Comparison of ENCODE assay signal across 15 cellular contexts in the genomic region with DNA sequence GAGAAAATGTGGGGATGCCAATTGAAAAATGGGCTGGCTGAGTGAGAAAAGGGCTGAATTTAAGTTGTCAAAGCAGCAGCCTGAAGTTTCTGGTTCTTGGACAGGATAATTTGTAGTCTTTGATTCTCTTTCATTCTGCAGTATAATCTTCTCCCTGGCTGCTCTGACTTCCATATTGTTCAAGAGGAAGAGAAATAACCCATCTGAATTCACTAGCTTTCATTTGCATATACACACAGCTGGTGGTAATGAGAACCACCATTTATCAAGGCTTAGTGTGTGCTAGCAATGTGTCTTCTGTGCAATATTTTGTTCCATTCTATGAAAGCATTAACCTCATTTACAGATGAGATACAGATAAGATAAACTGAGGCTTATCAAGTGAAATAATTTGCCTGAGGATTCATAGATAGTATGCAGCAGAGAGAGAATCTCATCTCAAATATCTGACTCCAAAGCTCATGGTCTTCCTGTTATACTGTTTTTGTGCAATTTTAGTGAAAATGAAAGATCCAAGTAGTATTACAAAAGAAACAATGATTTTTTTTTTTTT.
DNase-seq lines count a peak whose midpoint lies in the region; ATAC-seq and TF ChIP-seq lines count a peak whose summit lies in the region.
"Had no signal": no experiment of that assay in that cellular context is flagged by ENCODE, and none has a peak within 500 bp of the region (broad histone marks: within the 10 kb centered on the region; RNA-seq: fewer than 3 reads in every experiment).

No MANE protein-coding gene starts in this region.

- H2AFZ ChIP-seq in OCI-LY1 (ENCODE audit: low read length): no peak overlapping the region

- DNase-seq in cardiac muscle cell (ENCODE audit: low read depth in 1 of 2, low spot score in 1 of 2) (no peak), heart left ventricle (no peak), NCI-H1417 (lab: John Stamatoyannopoulos, UW) (no peak), OCI-M2 (lab: John Stamatoyannopoulos, UW; ENCODE audit: unreplicated experiment) (no peak), iPS-NIHi7 (ENCODE audit: extremely low spot score) (no peak)
- no peak for DNase-seq in activated CD8-positive, alpha-beta T cell treated with anti-CD3 and anti-CD28 coated beads, Interleukin-2, amount 10 ng/mL, durations not matched to agents 7 days and 5 days
- DNase-seq: activated CD4-positive, CD25-positive, alpha-beta regulatory T cell; left ventricle myocardium superior; stimulated activated CD4-positive, alpha-beta T cell treated with anti-CD3 and anti-CD28 coated beads, Interleukin-12 subunit alpha, Interleukin-12 subunit beta, amount 100 ng/mL, for 4 hours; upper lobe of left lung had no signal

- H3K4me3 ChIP-seq in cardiac muscle cell: no peak overlapping the region
- no peak overlapping the region for H3K4me3 ChIP-seq in heart left ventricle
- no peak overlapping the region for H3K4me3 ChIP-seq in OCI-LY1 (ENCODE audit: low read depth, low read length, poor library complexity, severe bottlenecking)
- H3K4me3 ChIP-seq: upper lobe of left lung had no signal

- H3K27ac Mint-ChIP-seq in activated CD8-positive, alpha-beta T cell treated with anti-CD3 and anti-CD28 coated beads, Interleukin-2, amount 10 ng/mL, durations not matched to agents 7 days and 5 days: no peak overlapping the region
- H3K27ac Mint-ChIP-seq: activated T-helper 1 cell treated with anti-CD3 and anti-CD28 coated beads, Interleukin-12 subunit alpha, Interleukin-12 subunit beta, Interleukin-2, Interleukin-4 antibody, amounts not matched to agents 30 ng/mL and 10 ng/mL and 1 ng/mL, durations not matched to agents 14 hours and 24 hours and 36 hours had no signal

- TF ChIP-seq CTCF in cardiac muscle cell (IDR thresholded peaks at IDR 0.05; ENCODE audit: low read depth, low read length): no peak
- no peak for TF ChIP-seq CTCF in heart left ventricle (IDR thresholded peaks at IDR 0.05)
- TF ChIP-seq CTCF in OCI-LY1 (IDR thresholded peaks at IDR 0.05; ENCODE audit: low read length): no peak

- intact Hi-C loops in heart left ventricle (cut with DNase I): no loop called here

- H3K36me3 Mint-ChIP-seq in activated CD8-positive, alpha-beta T cell treated with anti-CD3 and anti-CD28 coated beads, Interleukin-2, amount 10 ng/mL, durations not matched to agents 7 days and 5 days (ENCODE audit: low read depth): no peaks in the 10 kb centered on the region

- no peaks in the 10 kb centered on the region for H3F3A ChIP-seq in OCI-LY1 (ENCODE audit: insufficient read depth, low read length)

- ATAC-seq in heart left ventricle (no peak), HG02763 (IDR thresholded peaks at IDR 0.05; ENCODE audit: unreplicated experiment) (peak; percentile 90)
- no peak for ATAC-seq in activated CD8-positive, alpha-beta T cell treated with anti-CD3 and anti-CD28 coated beads, Interleukin-2, amount 10 ng/mL, durations not matched to agents 7 days and 5 days
- ATAC-seq: left ventricle myocardium superior had no signal

- H3K9ac ChIP-seq in OCI-LY1 (ENCODE audit: low read length): no peak overlapping the region

- no peaks in the 10 kb centered on the region for H3K9me3 ChIP-seq in cardiac muscle cell (ENCODE audit: low read depth)
- H3K9me3 ChIP-seq in heart left ventricle: no peaks in the 10 kb centered on the region
- H3K9me3 ChIP-seq in OCI-LY1 (ENCODE audit: low read length): no peaks in the 10 kb centered on the region
- H3K9me3 ChIP-seq: neutrophil, upper lobe of left lung had no signal

- H3K27ac ChIP-seq in cardiac muscle cell: peak overlapping the region; percentile 13
- no peak overlapping the region for H3K27ac ChIP-seq in heart left ventricle
- H3K27ac ChIP-seq in OCI-LY1 (ENCODE audit: low read depth, low read length, poor library complexity, severe bottlenecking): peak overlapping the region; percentile 33
- H3K27ac ChIP-seq: HL-60, neutrophil, upper lobe of left lung had no signal

- CTCF ChIA-PET in activated CD8-positive, alpha-beta T cell treated with anti-CD3 and anti-CD28 coated beads, Interleukin-2, amount 10 ng/mL, durations not matched to agents 7 days and 5 days (lab: Charles Lee): interaction anchor here (1.0 kb wide), 1 partner anchor 268 kb away, joined by 4 read pairs; no protein-coding TSS in a partner anchor

- H3K9me3 Mint-ChIP-seq in activated CD8-positive, alpha-beta T cell treated with anti-CD3 and anti-CD28 coated beads, Interleukin-2, amount 10 ng/mL, durations not matched to agents 7 days and 5 days (ENCODE audit: insufficient read depth): no peaks in the 10 kb centered on the region
- H3K9me3 Mint-ChIP-seq: activated T-helper 1 cell treated with anti-CD3 and anti-CD28 coated beads, Interleukin-12 subunit alpha, Interleukin-12 subunit beta, Interleukin-2, Interleukin-4 antibody, amounts not matched to agents 30 ng/mL and 10 ng/mL and 1 ng/mL, durations not matched to agents 14 hours and 24 hours and 36 hours had no signal

- H3K27me3 ChIP-seq in cardiac muscle cell: no peaks in the 10 kb centered on the region
- H3K27me3 ChIP-seq in heart left ventricle: no peaks in the 10 kb centered on the region
- H3K27me3 ChIP-seq in OCI-LY1 (ENCODE audit: insufficient read depth, low read length): no peaks in the 10 kb centered on the region
- H3K27me3 ChIP-seq: neutrophil, upper lobe of left lung had no signal

- no peaks in the 10 kb centered on the region for H3K79me2 ChIP-seq in OCI-LY1 (ENCODE audit: insufficient read depth, low read length)

- H3K4me1 ChIP-seq in cardiac muscle cell (ENCODE audit: low read depth) (no peaks in the 10 kb centered on the region), heart left ventricle (peaks cover 0 to 11% (median 0%) of the 10 kb centered on the region in 12 donors), OCI-LY1 (ENCODE audit: insufficient read depth, low read length, severe bottlenecking) (peaks cover 20% of the 10 kb centered on the region)

- peak overlapping the region; percentile 28; the same call in 1 of the 2 replicates for H3K4me2 ChIP-seq in OCI-LY1 (ENCODE audit: low read length)

- no peaks in the 10 kb centered on the region for H3K27me3 Mint-ChIP-seq in activated CD8-positive, alpha-beta T cell treated with anti-CD3 and anti-CD28 coated beads, Interleukin-2, amount 10 ng/mL, durations not matched to agents 7 days and 5 days (ENCODE audit: low read depth)

- no peaks in the 10 kb centered on the region for H3K36me3 ChIP-seq in cardiac muscle cell
- H3K36me3 ChIP-seq in heart left ventricle: no peaks in the 10 kb centered on the region
- H3K36me3 ChIP-seq in OCI-LY1 (ENCODE audit: insufficient read depth, low read length): no peaks in the 10 kb centered on the region
- H3K36me3 ChIP-seq: neutrophil, upper lobe of left lung had no signal

- TF ChIP-seq POLR2A in heart left ventricle (IDR thresholded peaks at IDR 0.05): no peak

- POLR2A ChIA-PET in activated CD8-positive, alpha-beta T cell treated with anti-CD3 and anti-CD28 coated beads, Interleukin-2, amount 10 ng/mL, durations not matched to agents 7 days and 5 days (lab: Charles Lee): no interaction called here

- peaks cover 6% of the 10 kb centered on the region for H3K4me1 Mint-ChIP-seq in activated CD8-positive, alpha-beta T cell treated with anti-CD3 and anti-CD28 coated beads, Interleukin-2, amount 10 ng/mL, durations not matched to agents 7 days and 5 days (ENCODE audit: low read depth)

- no peak overlapping the region for H3K4me3 Mint-ChIP-seq in activated CD8-positive, alpha-beta T cell treated with anti-CD3 and anti-CD28 coated beads, Interleukin-2, amount 10 ng/mL, durations not matched to agents 7 days and 5 days
- H3K4me3 Mint-ChIP-seq: activated T-helper 1 cell treated with anti-CD3 and anti-CD28 coated beads, Interleukin-12 subunit alpha, Interleukin-12 subunit beta, Interleukin-2, Interleukin-4 antibody, amounts not matched to agents 30 ng/mL and 10 ng/mL and 1 ng/mL, durations not matched to agents 14 hours and 24 hours and 36 hours had no signal

- no peaks in the 10 kb centered on the region for H4K20me1 ChIP-seq in OCI-LY1 (ENCODE audit: insufficient read depth, low read length)

- no peaks in the 10 kb centered on the region for H3K9me2 ChIP-seq in OCI-LY1 (ENCODE audit: low read depth, low read length)

Comparison
In these comparisons a context has a peak if more than half of its experiments do, and no peak if none do; other contexts are left out.
1. H3K27ac ChIP-seq: peak in cardiac muscle cell (single experiment) and OCI-LY1 (single experiment); none in heart left ventricle (0 of 12).